In genomic region chr9:87498046-87498815, GRCh38 we compare ENCODE assay signal across 8 cellular contexts. TPM values are rescaled to one million over a fixed set of nuclear protein-coding genes. Genes with fewer than 3 reads are reported as not detected.
A peak's percentile ranks its signal among the peaks of the same experiment; 100 is the strongest.
DNase-seq lines count a peak whose midpoint lies in the region; ATAC-seq and TF ChIP-seq lines count a peak whose summit lies in the region.

No MANE protein-coding gene starts in this region.

- peaks cover 4% of the 10 kb centered on the region for H3K27me3 Mint-ChIP-seq in endothelial cell (ENCODE audit: unreplicated experiment)
- peaks cover 3% of the 10 kb centered on the region for H3K27me3 Mint-ChIP-seq in mesothelial cell of epicardium (ENCODE audit: low read depth)
- no peaks in the 10 kb centered on the region for H3K27me3 Mint-ChIP-seq in type B pancreatic cell

- in situ Hi-C loops in SK-MEL-5 (cut with HindIII; ENCODE audit: low pct_unique_long_range_greater_than_20kb, low sequenced_read_pairs), result no loop called here

- no peaks in the 10 kb centered on the region for H3K9me3 Mint-ChIP-seq in endothelial cell (ENCODE audit: unreplicated experiment)
- no peaks in the 10 kb centered on the region for H3K9me3 Mint-ChIP-seq in mesothelial cell of epicardium
- H3K9me3 Mint-ChIP-seq in type B pancreatic cell, result no peaks in the 10 kb centered on the region

- peaks cover 4% of the 10 kb centered on the region for H3K36me3 Mint-ChIP-seq in endothelial cell (ENCODE audit: low read depth, unreplicated experiment)
- peaks cover 2% of the 10 kb centered on the region for H3K36me3 Mint-ChIP-seq in mesothelial cell of epicardium
- H3K36me3 Mint-ChIP-seq in type B pancreatic cell, result peaks cover 23% of the 10 kb centered on the region

- no peak overlapping the region for H3K27ac Mint-ChIP-seq in endothelial cell (ENCODE audit: unreplicated experiment)
- H3K27ac Mint-ChIP-seq in mesothelial cell of epicardium, result peak overlapping the region; percentile 95
- peak overlapping the region; percentile 91 for H3K27ac Mint-ChIP-seq in type B pancreatic cell

- TF ChIP-seq CTCF in endothelial cell (IDR thresholded peaks at IDR 0.05; ENCODE audit: unreplicated experiment), result no peak
- TF ChIP-seq CTCF in mesothelial cell of epicardium (IDR thresholded peaks at IDR 0.05; ENCODE audit: unreplicated experiment), result peak; percentile 13
- no peak for TF ChIP-seq CTCF in type B pancreatic cell (conservative IDR thresholded peaks at IDR 0.05)

- ATAC-seq in HG02798 (IDR thresholded peaks at IDR 0.05; ENCODE audit: poor library complexity, unreplicated experiment), result peak; percentile 25
- ATAC-seq in GM21367 (IDR thresholded peaks at IDR 0.05; ENCODE audit: unreplicated experiment), result no peak

- peak; percentile 17 for DNase-seq in activated CD4-positive, alpha-beta T cell treated with anti-CD3 and anti-CD28 coated beads for 48 hours
- DNase-seq in activated CD4-positive, alpha-beta T cell treated with anti-CD3 and anti-CD28 coated beads, Interleukin-2, amount 50 U/mL, for 1 hour, result no peak
- DNase-seq in SK-MEL-5 (ENCODE audit: low read depth, low spot score) (peak; percentile 32), endothelial cell (ENCODE audit: low spot score) (peak; percentile 74), mesothelial cell of epicardium (ENCODE audit: low spot score in 2 of 2, unreplicated experiment in 2 of 2) (peak; percentile 64 to 77), type B pancreatic cell (ENCODE audit: extremely low spot score, unreplicated experiment) (peak; percentile 81)

- H3K4me3 Mint-ChIP-seq in endothelial cell (ENCODE audit: unreplicated experiment) (peak overlapping the region; percentile 92), mesothelial cell of epicardium (peak overlapping the region; percentile 95), type B pancreatic cell (peak overlapping the region; percentile 98)

- H3K4me1 Mint-ChIP-seq in endothelial cell (ENCODE audit: unreplicated experiment) (peaks cover 9% of the 10 kb centered on the region), mesothelial cell of epicardium (peaks cover 53% of the 10 kb centered on the region), type B pancreatic cell (ENCODE audit: unreplicated experiment) (peaks cover 40% of the 10 kb centered on the region)

RNA-seq across cellular contexts. Expression of gene DAPK1, which starts 0.6 kb away (rescaled TPM):
- total RNA-seq in SK-MEL-5 (2014; rRNA removed; shearing (Covaris generic)), result 31.4 and 38.1 TPM in 2 replicates
- polyA plus RNA-seq in SK-MEL-5 (2015; cell fraction: cytosol; rRNA removed), result 40.8 and 54.5 TPM in 2 replicates
- 100 and 109 TPM in 2 replicates for polyA plus RNA-seq in SK-MEL-5 (2015; cell fraction: nucleus; rRNA removed)
- 36.8 TPM for total RNA-seq in endothelial cell (ENCODE audit: unreplicated experiment)
- 239 to 246 TPM (median 240 TPM) in 3 replicates for total RNA-seq in mesothelial cell of epicardium
- 160 and 246 TPM in 2 replicates for total RNA-seq in type B pancreatic cell (ENCODE audit: low replicate concordance)
